ENCODE assay signal across 22 cellular contexts in genomic region chr10:44356139-44357115, GRCh38. TPM values are rescaled to one million over a fixed set of nuclear protein-coding genes. Genes with fewer than 3 reads are reported as not detected.
"Had no signal": no experiment of that assay in that cellular context is flagged by ENCODE, and none has a peak within 500 bp of the region (broad histone marks: within the 10 kb centered on the region; RNA-seq: fewer than 3 reads in every experiment).

No MANE protein-coding gene starts in this region.

- FAIRE-seq: frontal cortex, islet of Langerhans had no signal

- H3K4me3 ChIP-seq: colonic mucosa, esophagus muscularis mucosa, thyroid gland had no signal

- H3K9me3 Mint-ChIP-seq: activated CD4-positive, alpha-beta T cell treated with anti-CD3 and anti-CD28 coated beads, Interleukin-2, amount 10 ng/mL, durations not matched to agents 7 days and 5 days; activated CD8-positive, alpha-beta T cell treated with anti-CD3 and anti-CD28 coated beads for 36 hours; activated naive CD4-positive, alpha-beta T cell treated with anti-CD3 and anti-CD28 coated beads, Interleukin-2, amount 50 U/mL, for 24 hours; brain; central memory CD8-positive, alpha-beta T cell; T-cell; T-helper 2 cell treated with Interferon-gamma antibody and Interleukin-4, amounts not matched to agents 5 μg/mL and 100 μg/mL, for 36 hours had no signal

- H3K27ac Mint-ChIP-seq: activated CD4-positive, alpha-beta T cell treated with anti-CD3 and anti-CD28 coated beads, Interleukin-2, amount 10 ng/mL, durations not matched to agents 7 days and 5 days; activated CD8-positive, alpha-beta memory T cell treated with anti-CD3 and anti-CD28 coated beads, Interleukin-2, amount 10 ng/mL, durations not matched to agents 7 days and 5 days; activated CD8-positive, alpha-beta T cell treated with anti-CD3 and anti-CD28 coated beads for 36 hours; activated naive CD4-positive, alpha-beta T cell treated with anti-CD3 and anti-CD28 coated beads, Interleukin-2, amount 50 U/mL, for 24 hours; brain; T-cell; T-helper 2 cell treated with Interferon-gamma antibody and Interleukin-4, amounts not matched to agents 5 μg/mL and 100 μg/mL, for 36 hours had no signal

- H3K4me3 Mint-ChIP-seq: activated CD4-positive, alpha-beta T cell treated with anti-CD3 and anti-CD28 coated beads, Interleukin-2, amount 10 ng/mL, durations not matched to agents 7 days and 5 days; activated CD8-positive, alpha-beta memory T cell treated with anti-CD3 and anti-CD28 coated beads, Interleukin-2, amount 10 ng/mL, durations not matched to agents 7 days and 5 days; activated CD8-positive, alpha-beta T cell treated with anti-CD3 and anti-CD28 coated beads for 36 hours; activated naive CD4-positive, alpha-beta T cell treated with anti-CD3 and anti-CD28 coated beads, Interleukin-2, amount 50 U/mL, for 24 hours; brain; central memory CD8-positive, alpha-beta T cell; T-cell; T-helper 2 cell treated with Interferon-gamma antibody and Interleukin-4, amounts not matched to agents 5 μg/mL and 100 μg/mL, for 36 hours had no signal

- H3K36me3 Mint-ChIP-seq: activated CD8-positive, alpha-beta memory T cell treated with anti-CD3 and anti-CD28 coated beads, Interleukin-2, amount 10 ng/mL, durations not matched to agents 7 days and 5 days; activated naive CD4-positive, alpha-beta T cell treated with anti-CD3 and anti-CD28 coated beads, Interleukin-2, amount 50 U/mL, for 24 hours; brain; T-cell had no signal

- H3K27me3 ChIP-seq: colonic mucosa, esophagus muscularis mucosa, thyroid gland had no signal

- H3K4me1 Mint-ChIP-seq: activated CD4-positive, alpha-beta T cell treated with anti-CD3 and anti-CD28 coated beads, Interleukin-2, amount 10 ng/mL, durations not matched to agents 7 days and 5 days; activated CD8-positive, alpha-beta memory T cell treated with anti-CD3 and anti-CD28 coated beads, Interleukin-2, amount 10 ng/mL, durations not matched to agents 7 days and 5 days; activated naive CD4-positive, alpha-beta T cell treated with anti-CD3 and anti-CD28 coated beads, Interleukin-2, amount 50 U/mL, for 24 hours; T-cell had no signal

- ATAC-seq: activated CD8-positive, alpha-beta memory T cell treated with anti-CD3 and anti-CD28 coated beads, Interleukin-2, amount 10 ng/mL, durations not matched to agents 7 days and 5 days; activated CD8-positive, alpha-beta T cell treated with anti-CD3 and anti-CD28 coated beads for 36 hours; stimulated activated naive CD8-positive, alpha-beta T cell treated with anti-CD3 and anti-CD28 coated beads, Interleukin-15, Interleukin-2, amounts not matched to agents 100 U/mL and 50 U/mL, for 24 hours had no signal

- H3K36me3 ChIP-seq: colonic mucosa, esophagus muscularis mucosa, thyroid gland had no signal

- H3K27me3 Mint-ChIP-seq: activated CD8-positive, alpha-beta memory T cell treated with anti-CD3 and anti-CD28 coated beads, Interleukin-2, amount 10 ng/mL, durations not matched to agents 7 days and 5 days; activated CD8-positive, alpha-beta T cell treated with anti-CD3 and anti-CD28 coated beads for 36 hours had no signal

- H3K9me3 ChIP-seq: colonic mucosa, esophagus muscularis mucosa, thyroid gland had no signal

- H3K4me1 ChIP-seq: colonic mucosa, thyroid gland had no signal

- DNase-seq: activated CD4-positive, alpha-beta T cell treated with anti-CD3 and anti-CD28 coated beads, Interleukin-2, amount 10 ng/mL, durations not matched to agents 7 days and 5 days; activated CD4-positive, CD25-positive, alpha-beta regulatory T cell treated with anti-CD3 and anti-CD28 coated beads, Interleukin-2, amount 50 U/mL, for 72 hours; activated CD8-positive, alpha-beta memory T cell treated with anti-CD3 and anti-CD28 coated beads, Interleukin-2, amount 10 ng/mL, durations not matched to agents 7 days and 5 days; activated CD8-positive, alpha-beta T cell treated with anti-CD3 and anti-CD28 coated beads for 36 hours; activated effector memory CD4-positive, alpha-beta T cell treated with anti-CD3 and anti-CD28 coated beads, Interleukin-2, amount 50 U/mL, for 16 hours; activated T-cell treated with anti-CD3 and anti-CD28 coated beads for 4 hours; anterior cingulate cortex; colonic mucosa; hippocampal formation; mesenchymal stem cell; occipital lobe; stimulated activated CD4-positive, alpha-beta T cell treated with anti-CD3 and anti-CD28 coated beads, Interleukin-4, amount 100 ng/mL, for 24 hours; stimulated activated naive CD8-positive, alpha-beta T cell treated with anti-CD3 and anti-CD28 coated beads, Interleukin-15, Interleukin-2, amounts not matched to agents 100 U/mL and 50 U/mL, for 24 hours; T-cell; thyroid gland had no signal

- H3K27ac ChIP-seq: colonic mucosa, esophagus muscularis mucosa, thyroid gland had no signal

RNA-seq across cellular contexts. Expression of gene CXCL12, which starts 28.5 kb away (rescaled TPM):
- total RNA-seq: activated CD4-positive, alpha-beta T cell treated with anti-CD3 and anti-CD28 coated beads, Interleukin-2, amount 10 ng/mL, durations not matched to agents 7 days and 5 days; activated CD8-positive, alpha-beta memory T cell treated with anti-CD3 and anti-CD28 coated beads, Interleukin-2, amount 10 ng/mL, durations not matched to agents 7 days and 5 days; activated CD8-positive, alpha-beta T cell treated with anti-CD3 and anti-CD28 coated beads for 36 hours had no signal
